31 cellular contexts compared by ENCODE assay signal in the genomic region with DNA sequence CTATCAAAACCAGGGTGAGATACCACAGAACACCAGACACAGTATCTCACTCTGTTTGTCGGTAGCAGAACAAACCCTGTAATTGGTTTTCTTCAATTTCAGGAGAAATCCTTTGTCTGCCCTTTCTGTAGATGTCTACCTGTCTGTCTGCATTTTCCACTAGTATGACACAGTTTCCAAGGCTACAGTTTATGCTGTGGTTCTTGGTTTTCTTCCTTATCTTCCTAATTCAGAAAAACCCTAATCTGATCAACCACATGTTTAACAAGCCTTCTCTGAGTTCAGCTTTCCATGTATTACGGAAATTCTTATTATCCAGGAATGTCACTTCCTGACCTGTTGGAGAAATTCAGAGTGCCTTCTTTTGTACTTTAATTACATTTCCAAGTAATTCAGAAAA.
"Had no signal": no experiment of that assay in that cellular context is flagged by ENCODE, and none has a peak within 500 bp of the region (broad histone marks: within the 10 kb centered on the region; RNA-seq: fewer than 3 reads in every experiment).

No MANE protein-coding gene starts in this region.

- DNase-seq: activated B cell treated with CpG ODN at 0.5 μM for 24 hours; activated CD4-positive, alpha-beta T cell treated with anti-CD3 and anti-CD28 coated beads for 48 hours; activated CD4-positive, alpha-beta T cell treated with anti-CD3 and anti-CD28 coated beads, Interleukin-2, amount 50 U/mL, for 1 hour; activated CD4-positive, alpha-beta T cell treated with anti-CD3 and anti-CD28 coated beads, Interleukin-2, amount 50 U/mL, for 48 hours; activated CD8-positive, alpha-beta memory T cell treated with anti-CD3 and anti-CD28 coated beads for 24 hours; activated CD8-positive, alpha-beta T cell treated with anti-CD3 and anti-CD28 coated beads for 36 hours; activated effector memory CD4-positive, alpha-beta T cell treated with anti-CD3 and anti-CD28 coated beads, Interleukin-2, amount 50 U/mL, for 16 hours; activated naive CD4-positive, alpha-beta T cell treated with anti-CD3 and anti-CD28 coated beads for 36 hours; activated naive CD8-positive, alpha-beta T cell treated with anti-CD3 and anti-CD28 coated beads for 36 hours; activated naive CD8-positive, alpha-beta T cell treated with anti-CD3 and anti-CD28 coated beads, Interleukin-2, amount 50 U/mL, for 24 hours; activated T-cell treated with anti-CD3 and anti-CD28 coated beads, Interleukin-2, amount 50 U/mL, for 4 hours; adrenal gland; amygdala; aorta; body of pancreas; caudate nucleus; cortex of kidney; dermis blood vessel endothelial cell; effector CD4-positive, alpha-beta T cell; effector memory CD8-positive, alpha-beta T cell; foreskin fibroblast; head of caudate nucleus; hippocampal formation; T-helper 9 cell; WERI-Rb-1 had no signal

- H3K27ac Mint-ChIP-seq: activated B cell treated with CpG ODN at 0.5 μM for 24 hours; activated CD8-positive, alpha-beta T cell treated with anti-CD3 and anti-CD28 coated beads for 36 hours; activated naive CD4-positive, alpha-beta T cell treated with anti-CD3 and anti-CD28 coated beads for 36 hours; activated naive CD4-positive, alpha-beta T cell treated with anti-CD3 and anti-CD28 coated beads, Interleukin-2, amount 50 U/mL, for 24 hours; activated naive CD8-positive, alpha-beta T cell treated with anti-CD3 and anti-CD28 coated beads for 36 hours; activated naive CD8-positive, alpha-beta T cell treated with anti-CD3 and anti-CD28 coated beads, Interleukin-2, amount 50 U/mL, for 24 hours; activated T-helper 1 cell treated with anti-CD3 and anti-CD28 coated beads, Interleukin-12 subunit alpha, Interleukin-12 subunit beta, Interleukin-2, Interleukin-4 antibody, amounts not matched to agents 30 ng/mL and 10 ng/mL and 1 ng/mL, durations not matched to agents 14 hours and 24 hours and 36 hours; activated T-helper 2 cell treated with anti-CD3 and anti-CD28 coated beads, Interferon-gamma antibody, Interleukin-2, Interleukin-4, amounts not matched to agents 10 μg/mL and 5 μg/mL and 100 μg/mL, durations not matched to agents 14 hours and 24 hours and 36 hours; effector memory CD8-positive, alpha-beta T cell; T-helper 1 cell treated with Interleukin-12 subunit alpha and Interleukin-12 subunit beta and Interleukin-4 antibody, amounts not matched to agents 30 μg/mL and 1 μg/mL, for 36 hours had no signal

- H3K4me3 Mint-ChIP-seq: activated B cell treated with CpG ODN at 0.5 μM for 24 hours; activated CD8-positive, alpha-beta T cell treated with anti-CD3 and anti-CD28 coated beads for 36 hours; activated naive CD4-positive, alpha-beta T cell treated with anti-CD3 and anti-CD28 coated beads for 36 hours; activated naive CD4-positive, alpha-beta T cell treated with anti-CD3 and anti-CD28 coated beads, Interleukin-2, amount 50 U/mL, for 24 hours; activated naive CD8-positive, alpha-beta T cell treated with anti-CD3 and anti-CD28 coated beads for 36 hours; activated naive CD8-positive, alpha-beta T cell treated with anti-CD3 and anti-CD28 coated beads, Interleukin-2, amount 50 U/mL, for 24 hours; activated T-cell treated with anti-CD3 and anti-CD28 coated beads, Interleukin-2, amount 50 U/mL, for 4 hours; activated T-helper 1 cell treated with anti-CD3 and anti-CD28 coated beads, Interleukin-12 subunit alpha, Interleukin-12 subunit beta, Interleukin-2, Interleukin-4 antibody, amounts not matched to agents 30 ng/mL and 10 ng/mL and 1 ng/mL, durations not matched to agents 14 hours and 24 hours and 36 hours; effector memory CD8-positive, alpha-beta T cell; T-helper 1 cell treated with Interleukin-12 subunit alpha and Interleukin-12 subunit beta and Interleukin-4 antibody, amounts not matched to agents 30 μg/mL and 1 μg/mL, for 36 hours had no signal

- H3K36me3 Mint-ChIP-seq: activated naive CD4-positive, alpha-beta T cell treated with anti-CD3 and anti-CD28 coated beads, Interleukin-2, amount 50 U/mL, for 24 hours; activated naive CD8-positive, alpha-beta T cell treated with anti-CD3 and anti-CD28 coated beads for 36 hours had no signal

- ATAC-seq: activated CD4-positive, CD25-positive, alpha-beta regulatory T cell treated with anti-CD3 and anti-CD28 coated beads, Interleukin-2, amount 50 U/mL, for 24 hours; activated CD8-positive, alpha-beta T cell treated with anti-CD3 and anti-CD28 coated beads for 36 hours; activated naive CD8-positive, alpha-beta T cell treated with anti-CD3 and anti-CD28 coated beads, Interleukin-2, amount 50 U/mL, for 24 hours; activated T-cell treated with anti-CD3 and anti-CD28 coated beads, Interleukin-2, amount 50 U/mL, for 4 hours; body of pancreas; effector memory CD8-positive, alpha-beta T cell; esophagus mucosa had no signal

- H3K4me1 Mint-ChIP-seq: activated B cell treated with CpG ODN at 0.5 μM for 24 hours; activated naive CD4-positive, alpha-beta T cell treated with anti-CD3 and anti-CD28 coated beads, Interleukin-2, amount 50 U/mL, for 24 hours; activated naive CD8-positive, alpha-beta T cell treated with anti-CD3 and anti-CD28 coated beads for 36 hours; activated naive CD8-positive, alpha-beta T cell treated with anti-CD3 and anti-CD28 coated beads, Interleukin-2, amount 50 U/mL, for 24 hours had no signal

- H3K9me3 Mint-ChIP-seq: activated B cell treated with CpG ODN at 0.5 μM for 24 hours; activated CD8-positive, alpha-beta T cell treated with anti-CD3 and anti-CD28 coated beads for 36 hours; activated naive CD4-positive, alpha-beta T cell treated with anti-CD3 and anti-CD28 coated beads for 36 hours; activated naive CD4-positive, alpha-beta T cell treated with anti-CD3 and anti-CD28 coated beads, Interleukin-2, amount 50 U/mL, for 24 hours; activated naive CD8-positive, alpha-beta T cell treated with anti-CD3 and anti-CD28 coated beads for 36 hours; activated naive CD8-positive, alpha-beta T cell treated with anti-CD3 and anti-CD28 coated beads, Interleukin-2, amount 50 U/mL, for 24 hours; activated T-cell treated with anti-CD3 and anti-CD28 coated beads, Interleukin-2, amount 50 U/mL, for 4 hours; activated T-helper 1 cell treated with anti-CD3 and anti-CD28 coated beads, Interleukin-12 subunit alpha, Interleukin-12 subunit beta, Interleukin-2, Interleukin-4 antibody, amounts not matched to agents 30 ng/mL and 10 ng/mL and 1 ng/mL, durations not matched to agents 14 hours and 24 hours and 36 hours; activated T-helper 2 cell treated with anti-CD3 and anti-CD28 coated beads, Interferon-gamma antibody, Interleukin-2, Interleukin-4, amounts not matched to agents 10 μg/mL and 5 μg/mL and 100 μg/mL, durations not matched to agents 14 hours and 24 hours and 36 hours; effector memory CD8-positive, alpha-beta T cell; T-helper 1 cell treated with Interleukin-12 subunit alpha and Interleukin-12 subunit beta and Interleukin-4 antibody, amounts not matched to agents 30 μg/mL and 1 μg/mL, for 36 hours had no signal
